ENCODE assay signal across 15 cellular contexts in the genomic region with DNA sequence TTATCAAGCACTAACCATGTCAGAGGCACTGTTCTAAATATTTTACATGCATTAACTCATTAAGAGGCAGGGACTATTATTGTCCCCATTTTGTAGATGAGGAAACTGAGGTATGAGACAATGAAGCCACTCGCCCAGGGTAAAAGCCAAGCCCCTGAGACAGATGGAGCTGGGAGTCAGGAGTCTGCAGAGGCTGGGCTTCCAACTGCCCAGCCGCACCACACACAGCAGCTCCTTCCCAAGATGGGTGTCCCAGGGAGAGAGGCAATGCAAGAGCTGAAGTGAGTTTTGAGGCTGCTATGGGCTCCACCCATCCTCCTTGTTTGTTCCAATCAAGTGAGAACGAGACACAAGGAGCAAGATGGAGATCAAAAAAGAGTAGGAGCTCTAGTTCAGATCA.
A peak's percentile ranks its signal among the peaks of the same experiment; 100 is the strongest.
DNase-seq lines count a peak whose midpoint lies in the region; ATAC-seq and TF ChIP-seq lines count a peak whose summit lies in the region.
"Had no signal": no experiment of that assay in that cellular context is flagged by ENCODE, and none has a peak within 500 bp of the region (broad histone marks: within the 10 kb centered on the region; RNA-seq: fewer than 3 reads in every experiment).

No MANE protein-coding gene starts in this region.

- no peaks in the 10 kb centered on the region for H3K9me3 ChIP-seq in PC-3 (ENCODE audit: low read length)
- H3K9me3 ChIP-seq in muscle layer of colon (ENCODE audit: low read length), result no peaks in the 10 kb centered on the region
- no peaks in the 10 kb centered on the region for H3K9me3 ChIP-seq in uterus

- H3K27ac ChIP-seq in PC-3 (ENCODE audit: low read length), result peak overlapping the region; percentile 84
- peak overlapping the region; percentile 45 for H3K27ac ChIP-seq in muscle layer of colon (ENCODE audit: low read depth, low read length)
- peak overlapping the region; percentile 82 to 89 for H3K27ac ChIP-seq in uterus

- H3K36me3 ChIP-seq in PC-3 (ENCODE audit: low read depth, low read length), result 0 out of 2 replicates have a peak, but pooled peaks cover 3% of the 10 kb centered on the region
- H3K36me3 ChIP-seq in muscle layer of colon (ENCODE audit: insufficient read depth, low read length), result no peaks in the 10 kb centered on the region
- no peaks in the 10 kb centered on the region for H3K36me3 ChIP-seq in uterus

- H3K4me3 ChIP-seq in PC-3 (ENCODE audit: low read length) (0 out of 2 replicates have a peak overlapping the region, but pooled peaks have one; percentile 0), muscle layer of colon (ENCODE audit: low read depth in 1 of 2, low read length in 2 of 2) (no peak overlapping the region), uterus (no peak overlapping the region)
- H3K4me3 ChIP-seq: skin epidermis had no signal

- POLR2A ChIA-PET in PC-3 (lab: Charles Lee; ENCODE audit: unreplicated experiment), result interaction anchor here (0.5 to 1.7 kb wide), 10 partner anchors 16 to 245 kb away, joined by 3 to 13 read pairs (median 4); no protein-coding TSS in a partner anchor

- H3K9me2 ChIP-seq in PC-3 (replicated peaks; ENCODE audit: low read length), result no peaks in the 10 kb centered on the region

- no peaks in the 10 kb centered on the region for H3K27me3 Mint-ChIP-seq in chondrocyte (ENCODE audit: low read depth)
- H3K27me3 Mint-ChIP-seq: activated CD4-positive, alpha-beta memory T cell treated with anti-CD3 and anti-CD28 coated beads, Interleukin-2, amount 10 ng/mL, durations not matched to agents 7 days and 5 days had no signal

- ATAC-seq in PC-3, result no peak

- H2AFZ ChIP-seq in PC-3 (ENCODE audit: low read length), result no peak overlapping the region

- no peak for DNase-seq in PC-3
- DNase-seq in chondrocyte (ENCODE audit: low spot score), result no peak
- peak in 1 of 2 donors; percentile 11 for DNase-seq in uterus
- DNase-seq in Ammon's horn (ENCODE audit: low spot score), result no peak
- no peak for DNase-seq in stimulated activated CD4-positive, alpha-beta T cell treated with anti-CD3 and anti-CD28 coated beads, Interleukin-15, amount 100 ng/mL, for 24 hours
- DNase-seq in NCI-H2081 (lab: John Stamatoyannopoulos, UW), result no peak
- DNase-seq: activated B cell treated with CpG ODN at 0.5 μM for 24 hours; activated CD4-positive, alpha-beta memory T cell treated with anti-CD3 and anti-CD28 coated beads, Interleukin-2, amount 10 ng/mL, durations not matched to agents 7 days and 5 days; activated naive CD4-positive, alpha-beta T cell treated with anti-CD3 and anti-CD28 coated beads for 36 hours; activated T-cell treated with anti-CD3 and anti-CD28 coated beads, Interleukin-2, amount 50 U/mL, for 1 hour; stimulated activated CD4-positive, alpha-beta T cell treated with anti-CD3 and anti-CD28 coated beads, Interleukin-4, amount 100 ng/mL, for 1 hour had no signal

- H3K4me3 Mint-ChIP-seq in chondrocyte (ENCODE audit: unreplicated experiment), result no peak overlapping the region
- H3K4me3 Mint-ChIP-seq: activated B cell treated with CpG ODN at 0.5 μM for 24 hours; activated CD4-positive, alpha-beta memory T cell treated with anti-CD3 and anti-CD28 coated beads, Interleukin-2, amount 10 ng/mL, durations not matched to agents 7 days and 5 days; activated naive CD4-positive, alpha-beta T cell treated with anti-CD3 and anti-CD28 coated beads for 36 hours; B cell; natural killer cell treated with Interleukin-12 subunit alpha and Interleukin-12 subunit beta and Interleukin-15 and Interleukin-18, amount 100 ng/mL, for 72 hours had no signal

- peak overlapping the region; percentile 97 for H3K27ac Mint-ChIP-seq in chondrocyte (ENCODE audit: unreplicated experiment)
- H3K27ac Mint-ChIP-seq: activated B cell treated with CpG ODN at 0.5 μM for 24 hours; activated CD4-positive, alpha-beta memory T cell treated with anti-CD3 and anti-CD28 coated beads, Interleukin-2, amount 10 ng/mL, durations not matched to agents 7 days and 5 days; activated naive CD4-positive, alpha-beta T cell treated with anti-CD3 and anti-CD28 coated beads for 36 hours; B cell; natural killer cell treated with Interleukin-12 subunit alpha and Interleukin-12 subunit beta and Interleukin-15 and Interleukin-18, amount 100 ng/mL, for 72 hours had no signal

- peaks cover 41% of the 10 kb centered on the region for H3K79me2 ChIP-seq in PC-3 (ENCODE audit: low read length)

- H3K9me3 Mint-ChIP-seq in chondrocyte (ENCODE audit: low read depth), result no peaks in the 10 kb centered on the region
- H3K9me3 Mint-ChIP-seq: activated B cell treated with CpG ODN at 0.5 μM for 24 hours; activated CD4-positive, alpha-beta memory T cell treated with anti-CD3 and anti-CD28 coated beads, Interleukin-2, amount 10 ng/mL, durations not matched to agents 7 days and 5 days; activated naive CD4-positive, alpha-beta T cell treated with anti-CD3 and anti-CD28 coated beads for 36 hours; natural killer cell treated with Interleukin-12 subunit alpha and Interleukin-12 subunit beta and Interleukin-15 and Interleukin-18, amount 100 ng/mL, for 72 hours had no signal

- H3K4me1 ChIP-seq in PC-3 (ENCODE audit: insufficient read depth, low read length) (peaks cover 76% of the 10 kb centered on the region), muscle layer of colon (ENCODE audit: insufficient read depth, low read length) (peaks cover 68% of the 10 kb centered on the region), uterus (peaks cover 7 to 10% of the 10 kb centered on the region in 2 donors)

- no peaks in the 10 kb centered on the region for H4K20me1 ChIP-seq in PC-3 (ENCODE audit: low read length)

- peaks cover 73% of the 10 kb centered on the region for H3K4me1 Mint-ChIP-seq in chondrocyte (ENCODE audit: low read depth)
- H3K4me1 Mint-ChIP-seq: activated B cell treated with CpG ODN at 0.5 μM for 24 hours; activated CD4-positive, alpha-beta memory T cell treated with anti-CD3 and anti-CD28 coated beads, Interleukin-2, amount 10 ng/mL, durations not matched to agents 7 days and 5 days; B cell had no signal

- intact Hi-C loops in PC-3 (cut with micrococcal nuclease), result loop anchor here (1.0 to 5.0 kb wide), 7 partner anchors 38 to 364 kb away; no protein-coding TSS in a partner anchor
- intact Hi-C loops in uterus (cut with DNase I; ENCODE audit: low total_unique reads), result loop anchor here (10.0 kb wide), 1 partner anchor 241 kb away; a partner anchor contains a TSS

- peak overlapping the region; percentile 45 for H3K4me2 ChIP-seq in PC-3 (ENCODE audit: low read length)

- no peaks in the 10 kb centered on the region for H3K27me3 ChIP-seq in PC-3 (ENCODE audit: low read length)
- H3K27me3 ChIP-seq in muscle layer of colon (ENCODE audit: control insufficient read depth in 1 of 2, insufficient read depth in 2 of 2, low read length in 2 of 2), result no peaks in the 10 kb centered on the region
- no peaks in the 10 kb centered on the region for H3K27me3 ChIP-seq in uterus

- H3K9ac ChIP-seq in PC-3 (ENCODE audit: low read length), result peak overlapping the region; percentile 38
- no peak overlapping the region for H3K9ac ChIP-seq in muscle layer of colon (ENCODE audit: low read length)

- CTCF ChIA-PET in PC-3 (lab: Charles Lee), result interaction anchor here (0.6 to 2.5 kb wide), 23 partner anchors 8 to 318 kb away, joined by 3 to 31 read pairs (median 9); a partner anchor contains a TSS

- H3F3A ChIP-seq in PC-3 (ENCODE audit: low read length, unreplicated experiment), result peaks cover 19% of the 10 kb centered on the region

- TF ChIP-seq POLR2A in uterus (IDR thresholded peaks at IDR 0.05), result no peak

- no TSS peak for BruUV-seq in PC-3 (replicated peaks; lab: Mats Ljungman, UMichigan)

- TF ChIP-seq CTCF in PC-3 (conservative IDR thresholded peaks at IDR 0.05; ENCODE audit: low read depth, low read length) (no peak), chondrocyte (IDR thresholded peaks at IDR 0.05) (no peak), uterus (IDR thresholded peaks at IDR 0.05) (no peak)

- H3K36me3 Mint-ChIP-seq in chondrocyte (ENCODE audit: low read depth), result peaks cover under 1% of the 10 kb centered on the region
- H3K36me3 Mint-ChIP-seq: natural killer cell treated with Interleukin-12 subunit alpha and Interleukin-12 subunit beta and Interleukin-15 and Interleukin-18, amount 100 ng/mL, for 72 hours had no signal
